8 cellular contexts compared by ENCODE assay signal in the genomic region with DNA sequence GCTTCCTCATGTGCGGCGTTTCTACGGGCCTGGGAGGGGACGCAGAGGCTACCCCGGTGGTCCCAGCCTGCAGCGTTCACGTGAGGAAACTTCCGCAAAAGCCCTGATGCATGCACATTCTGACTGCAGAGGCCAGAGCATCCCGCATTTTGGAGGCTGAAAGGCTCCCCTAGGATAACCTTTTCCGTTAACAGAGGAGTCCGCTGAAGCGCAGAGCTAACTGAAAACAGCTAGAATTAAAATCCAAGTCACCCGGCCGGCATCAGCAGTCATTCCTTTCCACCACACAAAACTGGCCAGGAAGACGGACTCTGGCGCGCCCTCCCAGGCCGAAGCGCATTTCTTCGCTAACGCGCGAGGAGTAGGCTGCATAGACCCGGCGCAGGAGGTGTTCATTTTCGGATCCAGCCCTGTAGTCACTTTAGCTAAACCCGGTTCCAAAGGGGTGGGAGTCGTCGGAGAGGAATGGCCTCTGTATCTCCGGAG. TPM values are rescaled to one million over a fixed set of nuclear protein-coding genes. Genes with fewer than 3 reads are reported as not detected.
DNase-seq lines count a peak whose midpoint lies in the region; ATAC-seq and TF ChIP-seq lines count a peak whose summit lies in the region.

No MANE protein-coding gene starts in this region.

- H3K9me3 ChIP-seq in duodenal mucosa (ENCODE audit: control insufficient read depth in 1 of 2, low read length in 2 of 2) (peaks cover 2 to 6% of the 10 kb centered on the region in 2 donors), lung (ENCODE audit: control insufficient read depth in 2 of 2, insufficient read depth in 1 of 2, low read length in 1 of 2) (no peaks in the 10 kb centered on the region), tibial artery (peaks cover 0 to 5% (median 0%) of the 10 kb centered on the region in 3 donors)

- TF ChIP-seq CTCF in lung (IDR thresholded peaks at IDR 0.05; ENCODE audit: control extremely low read depth, extremely low read depth) (no peak), tibial artery (IDR thresholded peaks at IDR 0.05) (no peak)

- peak; percentile 24 for DNase-seq in activated CD4-positive, alpha-beta T cell treated with anti-CD3 and anti-CD28 coated beads for 36 hours
- DNase-seq in activated CD4-positive, alpha-beta T cell treated with anti-CD3 and anti-CD28 coated beads for 4 hours = no peak
- DNase-seq in NOMO-1 treated with DMSO at 0.1 percent for 48 hours (lab: John Stamatoyannopoulos, UW; ENCODE audit: unreplicated experiment) (peak; percentile 40), lung (ENCODE audit: low spot score) (no peak), tibial artery (peak; percentile 73 to 87), UCSD-AML1 (lab: John Stamatoyannopoulos, UW; ENCODE audit: unreplicated experiment) (no peak), medulla oblongata (ENCODE audit: extremely low spot score) (no peak)

- H3K27me3 ChIP-seq in duodenal mucosa (ENCODE audit: control insufficient read depth in 1 of 2, insufficient read depth in 2 of 2, low read length in 2 of 2) = peaks cover 19 to 27% of the 10 kb centered on the region in 2 donors
- H3K27me3 ChIP-seq in lung (ENCODE audit: control insufficient read depth, insufficient read depth) = no peaks in the 10 kb centered on the region
- H3K27me3 ChIP-seq in tibial artery = no peaks in the 10 kb centered on the region

- POLR2A ChIA-PET in activated CD4-positive, alpha-beta T cell treated with anti-CD3 and anti-CD28 coated beads for 36 hours (lab: Charles Lee) = interaction anchor here (0.6 kb wide), 1 partner anchor 8 kb away, joined by 3 read pairs; no protein-coding TSS in a partner anchor

- peaks cover 4 to 13% of the 10 kb centered on the region in 2 donors for H3K4me1 ChIP-seq in duodenal mucosa (ENCODE audit: control insufficient read depth in 1 of 2, insufficient read depth in 2 of 2, low read length in 2 of 2)
- peaks cover 8 to 10% of the 10 kb centered on the region in 2 donors for H3K4me1 ChIP-seq in lung (ENCODE audit: control insufficient read depth in 2 of 2, insufficient read depth in 2 of 2, low read length in 2 of 2)
- H3K4me1 ChIP-seq in tibial artery = peaks cover 0 to 39% (median 27%) of the 10 kb centered on the region in 4 donors

- H3K4me3 Mint-ChIP-seq in activated CD4-positive, alpha-beta T cell treated with anti-CD3 and anti-CD28 coated beads for 36 hours = peak overlapping the region; percentile 71

- peaks cover 5% of the 10 kb centered on the region for H3K36me3 Mint-ChIP-seq in activated CD4-positive, alpha-beta T cell treated with anti-CD3 and anti-CD28 coated beads for 36 hours (ENCODE audit: low read depth)

- intact Hi-C loops in activated CD4-positive, alpha-beta T cell treated with anti-CD3 and anti-CD28 coated beads for 36 hours (cut with DNase I, micrococcal nuclease) = no loop called here
- intact Hi-C loops in tibial artery (cut with DNase I; ENCODE audit: low total_unique reads) = loop anchor here (5.0 kb wide), 1 partner anchor 35 kb away; no protein-coding TSS in a partner anchor

- no peak overlapping the region for H3K27ac Mint-ChIP-seq in activated CD4-positive, alpha-beta T cell treated with anti-CD3 and anti-CD28 coated beads for 36 hours

- H3K9me3 Mint-ChIP-seq in activated CD4-positive, alpha-beta T cell treated with anti-CD3 and anti-CD28 coated beads for 36 hours (ENCODE audit: low read depth) = peaks cover 5% of the 10 kb centered on the region

- H3K27ac ChIP-seq in duodenal mucosa (ENCODE audit: low read depth, low read length) = peak overlapping the region; percentile 62
- H3K27ac ChIP-seq in lung (ENCODE audit: low read depth in 1 of 2, low read length in 1 of 2) = peak overlapping the region; percentile 97 to 100
- H3K27ac ChIP-seq in tibial artery = peak overlapping the region; percentile 98

- CTCF ChIA-PET in activated CD4-positive, alpha-beta T cell treated with anti-CD3 and anti-CD28 coated beads for 36 hours (lab: Charles Lee) = no interaction called here

- 2 to 7% methylated on average over 30 of the region's 30 CpGs for WGBS in lung, 2 donors

- ATAC-seq in activated CD4-positive, alpha-beta T cell treated with anti-CD3 and anti-CD28 coated beads for 36 hours = no peak
- peak; percentile 3 for ATAC-seq in lung (ENCODE audit: insufficient read depth, low FRiP score)

- no peaks in the 10 kb centered on the region for H3K36me3 ChIP-seq in duodenal mucosa (ENCODE audit: control insufficient read depth in 1 of 2, insufficient read depth in 2 of 2, low read length in 2 of 2)
- H3K36me3 ChIP-seq in lung (ENCODE audit: control insufficient read depth in 2 of 2, insufficient read depth in 2 of 2, low read length in 2 of 2) = peaks cover 2 to 8% of the 10 kb centered on the region in 2 donors
- peaks cover 7 to 19% (median 19%) of the 10 kb centered on the region in 3 donors for H3K36me3 ChIP-seq in tibial artery

- H3K4me3 ChIP-seq in duodenal mucosa (ENCODE audit: low read depth in 1 of 2, low read length in 2 of 2) (peak overlapping the region; percentile 31 to 58), lung (peak overlapping the region; percentile 29), tibial artery (peak overlapping the region; percentile 82 to 88)

- no peak overlapping the region for H3K9ac ChIP-seq in duodenal mucosa (ENCODE audit: low read depth in 1 of 2, low read length in 2 of 2)

- H3K4me1 Mint-ChIP-seq in activated CD4-positive, alpha-beta T cell treated with anti-CD3 and anti-CD28 coated beads for 36 hours = peaks cover 10% of the 10 kb centered on the region

- H3K27me3 Mint-ChIP-seq in activated CD4-positive, alpha-beta T cell treated with anti-CD3 and anti-CD28 coated beads for 36 hours = peaks cover 40% of the 10 kb centered on the region

RNA-seq across cellular contexts. Expression of a gene that starts 0.7 kb away (rescaled TPM):
- 1 to 10 TPM; 5.4 to 7.2 TPM for total RNA-seq in activated CD4-positive, alpha-beta T cell treated with anti-CD3 and anti-CD28 coated beads for 36 hours
- 100 to 1,000 TPM in 1 of 2 donors, 10 to 100 TPM in 1; 57.8 to 157 TPM for total RNA-seq in lung
- polyA plus RNA-seq in lung = 100 to 1,000 TPM in 1 of 2 donors, 10 to 100 TPM in 1; 77.2 to 142 TPM

RNA-seq across cellular contexts. Expression of a gene that starts 53.1 kb away (rescaled TPM):
- total RNA-seq in activated CD4-positive, alpha-beta T cell treated with anti-CD3 and anti-CD28 coated beads for 36 hours = not detected
- 1 to 10 TPM in 1 of 2 donors, not detected in 1; 1.2 TPM for total RNA-seq in lung
- not detected for polyA plus RNA-seq in lung

Comparison
In these comparisons a context has a peak if more than half of its experiments do, and no peak if none do; other contexts are left out.
1. DNase-seq: peak in activated CD4-positive, alpha-beta T cell treated with anti-CD3 and anti-CD28 coated beads for 36 hours (single experiment), NOMO-1 treated with DMSO at 0.1 percent for 48 hours (single experiment) and tibial artery (2 of 2); none in activated CD4-positive, alpha-beta T cell treated with anti-CD3 and anti-CD28 coated beads for 4 hours (0 of 2), lung (single experiment), UCSD-AML1 (single experiment) and medulla oblongata (single experiment).
2. H3K4me3 ChIP-seq: peak in every context shown above with its lines; median percentile 85 in tibial artery; 44 in duodenal mucosa; 29 in lung.
3. RNA of a gene that starts 0.7 kb away (total RNA-seq): 57.8 to 157 TPM in lung; 5.4 to 7.2 TPM in activated CD4-positive, alpha-beta T cell treated with anti-CD3 and anti-CD28 coated beads for 36 hours; every median in the first group is over 4 times any median in the second.
4. Peak in every context shown above with its lines, with median percentiles within 50 percentile points of each other: H3K27ac ChIP-seq.